Comparison of ENCODE assay signal across 23 cellular contexts in genomic region chr5:133232911-133233310, GRCh38.
A peak's percentile ranks its signal among the peaks of the same experiment; 100 is the strongest.
DNase-seq lines count a peak whose midpoint lies in the region; ATAC-seq, FAIRE-seq and TF ChIP-seq lines count a peak whose summit lies in the region.
"Had no signal": no experiment of that assay in that cellular context is flagged by ENCODE, and none has a peak within 500 bp of the region (broad histone marks: within the 10 kb centered on the region; RNA-seq: fewer than 3 reads in every experiment).

No MANE protein-coding gene starts in this region.

- peaks cover 5 to 10% of the 10 kb centered on the region in 2 donors for H3K4me1 Mint-ChIP-seq in stimulated activated naive B cell treated with anti-CD40 and anti-IgM and Interleukin-4, amounts not matched to agents 10 μg/mL and 1 μg/mL and 100 μg/mL, for 72 hours
- H3K4me1 Mint-ChIP-seq: CD8-positive, alpha-beta memory T cell had no signal

- no peak for TF ChIP-seq POLR2A in gastrocnemius medialis (IDR thresholded peaks at IDR 0.05)

- DNase-seq in NCI-H226 (peak; percentile 1), bronchial epithelial cell (ENCODE audit: low read depth) (no peak), mucosa of descending colon (no peak), MV-4-11 (lab: John Stamatoyannopoulos, UW) (no peak), activated gamma-delta T cell treated with Interleukin-2 at 50 U/mL for 16 hours (no peak), HUDEP-2 (lab: John Stamatoyannopoulos, UW; ENCODE audit: unreplicated experiment in 76 of 76) (no peak), gastrocnemius medialis (no peak)
- no peak for DNase-seq in stimulated activated naive B cell treated with anti-CD40 and anti-IgM and Interleukin-4, amounts not matched to agents 10 μg/mL and 1 μg/mL and 100 μg/mL, for 72 hours
- DNase-seq: 8988T; ACHN; AML-193; BE2C; Calu3; CD4-positive, alpha-beta T cell; CD8-positive, alpha-beta memory T cell; COR-L47; DND-41; HCEC 1CT had no signal

- TF ChIP-seq CTCF in bronchial epithelial cell (IDR thresholded peaks at IDR 0.05; ENCODE audit: insufficient read depth, low read length, severe bottlenecking) (no peak), mucosa of descending colon (IDR thresholded peaks at IDR 0.05) (no peak), gastrocnemius medialis (IDR thresholded peaks at IDR 0.05 in 4 of 5, conservative IDR thresholded peaks at IDR 0.05 in 1 of 5) (no peak)

- peak overlapping the region; percentile 2 for H3K27ac Mint-ChIP-seq in stimulated activated naive B cell treated with anti-CD40 and anti-IgM and Interleukin-4, amounts not matched to agents 10 μg/mL and 1 μg/mL and 100 μg/mL, for 72 hours
- H3K27ac Mint-ChIP-seq: CD4-positive, alpha-beta T cell had no signal

- intact Hi-C loops in mucosa of descending colon (cut with DNase I, micrococcal nuclease) (no loop called here), gastrocnemius medialis (cut with DNase I; ENCODE audit: low total_unique reads) (no loop called here)

- H3K36me3 Mint-ChIP-seq in stimulated activated naive B cell treated with anti-CD40 and anti-IgM and Interleukin-4, amounts not matched to agents 10 μg/mL and 1 μg/mL and 100 μg/mL, for 72 hours, result peaks cover 0 to 3% of the 10 kb centered on the region in 2 donors
- H3K36me3 Mint-ChIP-seq: CD14-positive monocyte; CD8-positive, alpha-beta memory T cell had no signal

- peaks cover 14% of the 10 kb centered on the region for H3K4me1 ChIP-seq in mucosa of descending colon (ENCODE audit: low read depth)
- H3K4me1 ChIP-seq in gastrocnemius medialis, result no peaks in the 10 kb centered on the region
- H3K4me1 ChIP-seq: BE2C had no signal

- ATAC-seq in mucosa of descending colon (peak; percentile 6), gastrocnemius medialis (no peak)
- no peak for ATAC-seq in stimulated activated naive B cell treated with anti-CD40 and anti-IgM and Interleukin-4, amounts not matched to agents 10 μg/mL and 1 μg/mL and 100 μg/mL, for 72 hours (replicated peaks)
- ATAC-seq: A549 had no signal

- H3K4me3 ChIP-seq in bronchial epithelial cell (ENCODE audit: low read depth, low read length) (no peak overlapping the region), mucosa of descending colon (no peak overlapping the region), gastrocnemius medialis (no peak overlapping the region)
- H3K4me3 ChIP-seq: A549; BLaER1 treated with 17β-estradiol and CSF1 and Interleukin-3, amounts not matched to agents 10 nM and 100 nM had no signal

- H3K4me3 Mint-ChIP-seq in stimulated activated naive B cell treated with anti-CD40 and anti-IgM and Interleukin-4, amounts not matched to agents 10 μg/mL and 1 μg/mL and 100 μg/mL, for 72 hours, result no peak overlapping the region
- H3K4me3 Mint-ChIP-seq: CD14-positive monocyte; CD4-positive, alpha-beta T cell; CD8-positive, alpha-beta memory T cell had no signal

- no peaks in the 10 kb centered on the region for H3K27me3 ChIP-seq in bronchial epithelial cell (ENCODE audit: control insufficient read depth, insufficient read depth, low read length)
- H3K27me3 ChIP-seq in gastrocnemius medialis, result no peaks in the 10 kb centered on the region
- H3K27me3 ChIP-seq: BE2C; BLaER1 treated with 17β-estradiol and CSF1 and Interleukin-3, amounts not matched to agents 10 nM and 100 nM had no signal

- FAIRE-seq in bronchial epithelial cell (lab: Jason Lieb, UNC), result peak; percentile 13
- FAIRE-seq: A549, G401.6, H1 had no signal

- H3K9me3 Mint-ChIP-seq in stimulated activated naive B cell treated with anti-CD40 and anti-IgM and Interleukin-4, amounts not matched to agents 10 μg/mL and 1 μg/mL and 100 μg/mL, for 72 hours, result no peaks in the 10 kb centered on the region
- H3K9me3 Mint-ChIP-seq: CD4-positive, alpha-beta T cell; CD8-positive, alpha-beta memory T cell had no signal

- H3K36me3 ChIP-seq in bronchial epithelial cell (ENCODE audit: control insufficient read depth, insufficient read depth, low read length), result no peaks in the 10 kb centered on the region
- no peaks in the 10 kb centered on the region for H3K36me3 ChIP-seq in mucosa of descending colon (ENCODE audit: low read depth)
- H3K36me3 ChIP-seq in gastrocnemius medialis, result no peaks in the 10 kb centered on the region
- H3K36me3 ChIP-seq: BE2C; BLaER1 treated with 17β-estradiol and CSF1 and Interleukin-3, amounts not matched to agents 10 nM and 100 nM had no signal

- no peak overlapping the region for H3K27ac ChIP-seq in gastrocnemius medialis
- H3K27ac ChIP-seq: BLaER1 treated with 17β-estradiol and CSF1 and Interleukin-3, amounts not matched to agents 10 nM and 100 nM had no signal

- H3K9me3 ChIP-seq in mucosa of descending colon (no peaks in the 10 kb centered on the region), gastrocnemius medialis (no peaks in the 10 kb centered on the region)
- H3K9me3 ChIP-seq: A549; BE2C; BLaER1 treated with 17β-estradiol and CSF1 and Interleukin-3, amounts not matched to agents 10 nM and 100 nM had no signal

- in situ Hi-C loops in gastrocnemius medialis (cut with MboI; ENCODE audit: low sequenced_read_pairs in 4 of 4), result no loop called here

- no peaks in the 10 kb centered on the region for H3K27me3 Mint-ChIP-seq in stimulated activated naive B cell treated with anti-CD40 and anti-IgM and Interleukin-4, amounts not matched to agents 10 μg/mL and 1 μg/mL and 100 μg/mL, for 72 hours
- H3K27me3 Mint-ChIP-seq: CD4-positive, alpha-beta T cell had no signal
